11 cellular contexts compared by ENCODE assay signal in the genomic region with DNA sequence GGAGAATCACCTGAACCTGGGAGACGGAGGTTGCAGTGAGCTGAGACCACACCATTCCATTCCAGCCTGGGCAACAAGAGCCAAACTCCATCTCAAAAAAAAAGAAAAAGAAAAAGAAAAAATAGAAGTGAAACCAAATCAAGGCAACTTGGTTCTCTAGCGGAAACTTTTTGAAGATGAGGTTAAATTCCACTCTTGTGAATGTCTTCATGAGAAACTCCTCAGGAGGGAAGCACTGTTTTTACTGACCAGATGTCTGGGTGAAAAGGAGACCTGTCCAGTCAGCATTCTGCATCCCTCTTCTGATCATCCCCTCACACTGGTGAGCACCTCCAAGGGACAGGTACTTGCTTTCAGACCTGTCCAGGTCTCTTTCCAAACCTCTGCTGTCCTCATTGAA. TPM values are rescaled to one million over a fixed set of nuclear protein-coding genes. Genes with fewer than 3 reads are reported as not detected.
DNase-seq lines count a peak whose midpoint lies in the region; ATAC-seq, FAIRE-seq and TF ChIP-seq lines count a peak whose summit lies in the region.
"Had no signal": no experiment of that assay in that cellular context is flagged by ENCODE, and none has a peak within 500 bp of the region (broad histone marks: within the 10 kb centered on the region; RNA-seq: fewer than 3 reads in every experiment).

No MANE protein-coding gene starts in this region.

- H2AFZ ChIP-seq in PC-9: no peak overlapping the region

- DNase-seq in GM12892 (ENCODE audit: insufficient read length) (no peak), PC-9 (no peak), caudate nucleus (lab: John Stamatoyannopoulos, UW) (no peak)
- no peak for DNase-seq in activated naive CD4-positive, alpha-beta T cell treated with anti-CD3 and anti-CD28 coated beads, Interleukin-2, amount 50 U/mL, for 72 hours (ENCODE audit: low spot score in 2 of 2)
- DNase-seq: DMS153, islet precursor cell had no signal

- H3K27me3 ChIP-seq in BLaER1 (no peaks in the 10 kb centered on the region), muscle layer of duodenum (ENCODE audit: low read depth, low read length) (no peaks in the 10 kb centered on the region), PC-9 (ENCODE audit: insufficient read depth, low read depth) (no peaks in the 10 kb centered on the region)

- intact Hi-C loops in PC-9 (cut with micrococcal nuclease; ENCODE audit: unreplicated experiment): no loop called here

- H4K20me1 ChIP-seq in BLaER1: peaks cover 100% of the 10 kb centered on the region
- H4K20me1 ChIP-seq in PC-9 (ENCODE audit: insufficient read depth): peaks cover 100% of the 10 kb centered on the region

- POLR2A ChIA-PET in PC-9 (lab: Charles Lee; ENCODE audit: unreplicated experiment): interaction anchor here (0.5 kb wide), 1 partner anchor 13 kb away, joined by 4 read pairs; no protein-coding TSS in a partner anchor

- BruUV-seq in PC-9 (replicated peaks; lab: Mats Ljungman, UMichigan): no TSS peak

- CTCF ChIA-PET in PC-9 (lab: Charles Lee): no interaction called here

- no peak overlapping the region; the same call in 1 of the 2 replicates for H3K27ac ChIP-seq in BLaER1
- peak overlapping the region; percentile 6 for H3K27ac ChIP-seq in muscle layer of duodenum (ENCODE audit: low read length)
- H3K27ac ChIP-seq in PC-9: no peak overlapping the region
- no peak overlapping the region for H3K27ac ChIP-seq in caudate nucleus (ENCODE audit: low read depth, low read length)

- H3K36me3 Mint-ChIP-seq in activated naive CD4-positive, alpha-beta T cell treated with anti-CD3 and anti-CD28 coated beads, Interleukin-2, amount 50 U/mL, for 72 hours: peaks cover 0 to 1% of the 10 kb centered on the region in 2 donors

- H3K4me1 ChIP-seq in BLaER1: peaks cover 79% of the 10 kb centered on the region
- H3K4me1 ChIP-seq in muscle layer of duodenum (ENCODE audit: control insufficient read depth in 1 of 2, insufficient read depth in 2 of 2, low read length in 2 of 2): peaks cover 30 to 76% of the 10 kb centered on the region in 2 donors
- peaks cover 38% of the 10 kb centered on the region for H3K4me1 ChIP-seq in PC-9 (replicated peaks; ENCODE audit: insufficient read depth)

- H3K4me3 ChIP-seq in BLaER1 (no peak overlapping the region), muscle layer of duodenum (ENCODE audit: low read depth in 1 of 2, low read length in 2 of 2) (no peak overlapping the region), PC-9 (no peak overlapping the region)

- FAIRE-seq in GM12892 (lab: Jason Lieb, UNC): peak; percentile 40
- FAIRE-seq: endometrium had no signal

- no peaks in the 10 kb centered on the region for H3K9me3 Mint-ChIP-seq in activated naive CD4-positive, alpha-beta T cell treated with anti-CD3 and anti-CD28 coated beads, Interleukin-2, amount 50 U/mL, for 72 hours

- peak overlapping the region; percentile 63 to 94 for H3K27ac Mint-ChIP-seq in activated naive CD4-positive, alpha-beta T cell treated with anti-CD3 and anti-CD28 coated beads, Interleukin-2, amount 50 U/mL, for 72 hours

- H3K9ac ChIP-seq in BLaER1: peak overlapping the region; percentile 37; the same call in 1 of the 2 replicates

- peaks cover 100% of the 10 kb centered on the region for H3K79me2 ChIP-seq in PC-9 (ENCODE audit: low read depth)

- ATAC-seq in activated naive CD4-positive, alpha-beta T cell treated with anti-CD3 and anti-CD28 coated beads, Interleukin-2, amount 50 U/mL, for 72 hours: peak in 1 of 2 donors; percentile 9
- ATAC-seq in HG03520 (IDR thresholded peaks at IDR 0.05; ENCODE audit: unreplicated experiment): no peak
- ATAC-seq in HG03159 (IDR thresholded peaks at IDR 0.05; ENCODE audit: unreplicated experiment): no peak

- H3F3A ChIP-seq in PC-9 (ENCODE audit: insufficient read depth, low read depth): peaks cover 53% of the 10 kb centered on the region

- H3K9me3 ChIP-seq in BLaER1 (no peaks in the 10 kb centered on the region), muscle layer of duodenum (ENCODE audit: control insufficient read depth in 1 of 2, low read length in 2 of 2) (no peaks in the 10 kb centered on the region), PC-9 (ENCODE audit: insufficient read depth, low read depth) (no peaks in the 10 kb centered on the region)

- no peak for TF ChIP-seq POLR2A in GM12892 (IDR thresholded peaks at IDR 0.05; ENCODE audit: low read depth, low read length)

- H3K4me2 ChIP-seq in BLaER1 (peak overlapping the region; percentile 76), PC-9 (no peak overlapping the region)

- no peak for TF ChIP-seq CTCF in PC-9 (conservative IDR thresholded peaks at IDR 0.05)

- peaks cover 33% of the 10 kb centered on the region for H3K36me3 ChIP-seq in BLaER1
- H3K36me3 ChIP-seq in muscle layer of duodenum (ENCODE audit: control insufficient read depth in 1 of 2, insufficient read depth in 2 of 2, low read length in 2 of 2): no peaks in the 10 kb centered on the region
- 0 out of 2 replicates have a peak, but pooled peaks cover 9% of the 10 kb centered on the region for H3K36me3 ChIP-seq in PC-9 (ENCODE audit: low read depth)

- H3K9me2 ChIP-seq in PC-9 (ENCODE audit: insufficient read depth): no peaks in the 10 kb centered on the region

RNA-seq across cellular contexts. Expression of gene BRD4, which starts 15.8 kb away (rescaled TPM):
- 20.4 TPM for polyA plus RNA-seq in GM12892 (2012; ENCODE audit: missing spikeins)
- total RNA-seq in activated naive CD4-positive, alpha-beta T cell treated with anti-CD3 and anti-CD28 coated beads, Interleukin-2, amount 50 U/mL, for 72 hours: 100 to 1,000 TPM; 108 to 114 TPM
- total RNA-seq in PC-9 (2021): 109 and 138 TPM in 2 replicates
